18 cellular contexts compared by ENCODE assay signal in genomic region chr6:27758471-27758870, GRCh38.
DNase-seq lines count a peak whose midpoint lies in the region; ATAC-seq, FAIRE-seq and TF ChIP-seq lines count a peak whose summit lies in the region.
"Had no signal": no experiment of that assay in that cellular context is flagged by ENCODE, and none has a peak within 500 bp of the region (broad histone marks: within the 10 kb centered on the region; RNA-seq: fewer than 3 reads in every experiment).

No MANE protein-coding gene starts in this region.

- DNase-seq in CD4-positive, CD25-positive, alpha-beta regulatory T cell: no peak
- no peak for DNase-seq in GM23248
- DNase-seq in activated naive CD8-positive, alpha-beta T cell treated with anti-CD3 and anti-CD28 coated beads, Interleukin-2, amount 10 ng/mL, durations not matched to agents 7 days and 5 days: no peak
- DNase-seq in naive thymus-derived CD4-positive, alpha-beta T cell: no peak
- no peak for DNase-seq in HuH-7 (ENCODE audit: low spot score)
- no peak for DNase-seq in NCI-H1436 treated with DMSO at 0.1 percent for 48 hours (lab: John Stamatoyannopoulos, UW)
- DNase-seq in mucosa of gallbladder (ENCODE audit: low spot score): no peak
- no peak for DNase-seq in GM12892 (ENCODE audit: insufficient read length)
- DNase-seq: caudate nucleus, foreskin melanocyte, Kasumi-1, mesenchymal stem cell, NCI-H1694 had no signal

- no peaks in the 10 kb centered on the region for H3K36me3 Mint-ChIP-seq in CD4-positive, CD25-positive, alpha-beta regulatory T cell
- no peaks in the 10 kb centered on the region for H3K36me3 Mint-ChIP-seq in activated naive CD8-positive, alpha-beta T cell treated with anti-CD3 and anti-CD28 coated beads, Interleukin-2, amount 10 ng/mL, durations not matched to agents 7 days and 5 days
- peaks cover 0 to 3% (median 0%) of the 10 kb centered on the region in 5 donors for H3K36me3 Mint-ChIP-seq in naive thymus-derived CD4-positive, alpha-beta T cell
- H3K36me3 Mint-ChIP-seq: stimulated activated memory B cell treated with anti-CD40 and anti-IgM and Interleukin-4, amounts not matched to agents 10 μg/mL and 1 μg/mL and 100 μg/mL, for 72 hours had no signal

- in situ Hi-C loops in GM23248 (cut with MboI): loop anchor here (10.0 kb wide), 1 partner anchor 574 kb away; no protein-coding TSS in a partner anchor

- H4K20me1 ChIP-seq in GM23248 (ENCODE audit: insufficient read depth): no peaks in the 10 kb centered on the region

- POLR2A ChIA-PET in activated naive CD8-positive, alpha-beta T cell treated with anti-CD3 and anti-CD28 coated beads, Interleukin-2, amount 10 ng/mL, durations not matched to agents 7 days and 5 days (lab: Charles Lee): no interaction called here
- POLR2A ChIA-PET in naive thymus-derived CD4-positive, alpha-beta T cell (lab: Charles Lee): interaction anchor here (0.6 to 1.5 kb wide), 6 partner anchors 51 to 1079 kb away, joined by 3 to 4 read pairs (median 3); a partner anchor contains a TSS

- no peak overlapping the region for H3K9ac ChIP-seq in GM23248

- 28 to 32% methylated on average over 10 of the region's 10 CpGs for WGBS in GM23248 (ENCODE audit: low coverage in 1 of 2, low lambda C conversion rate in 2 of 2, missing lambda C conversion rate in 2 of 2), 2 experiments

- peak overlapping the region; percentile 32 to 90 (median 86) for H3K4me3 Mint-ChIP-seq in CD4-positive, CD25-positive, alpha-beta regulatory T cell
- H3K4me3 Mint-ChIP-seq in activated naive CD8-positive, alpha-beta T cell treated with anti-CD3 and anti-CD28 coated beads, Interleukin-2, amount 10 ng/mL, durations not matched to agents 7 days and 5 days: peak overlapping the region; percentile 86
- peak overlapping the region; percentile 78 to 91 (median 84) for H3K4me3 Mint-ChIP-seq in naive thymus-derived CD4-positive, alpha-beta T cell
- H3K4me3 Mint-ChIP-seq: stimulated activated memory B cell treated with anti-CD40 and anti-IgM and Interleukin-4, amounts not matched to agents 10 μg/mL and 1 μg/mL and 100 μg/mL, for 72 hours had no signal

- H3K4me1 ChIP-seq in CD4-positive, CD25-positive, alpha-beta regulatory T cell (ENCODE audit: control insufficient read depth, insufficient read depth, low read length, poor library complexity, severe bottlenecking): peaks cover 21% of the 10 kb centered on the region
- no peaks in the 10 kb centered on the region for H3K4me1 ChIP-seq in GM23248 (ENCODE audit: insufficient read depth)
- H3K4me1 ChIP-seq in naive thymus-derived CD4-positive, alpha-beta T cell (ENCODE audit: control insufficient read depth in 2 of 2, insufficient read depth in 2 of 2, low read length in 2 of 2): peaks cover 6 to 20% of the 10 kb centered on the region in 2 donors
- H3K4me1 ChIP-seq: SJSA1 had no signal

- H3K79me2 ChIP-seq in GM23248 (ENCODE audit: insufficient read depth): no peaks in the 10 kb centered on the region

- CTCF ChIA-PET in naive thymus-derived CD4-positive, alpha-beta T cell (lab: Charles Lee): interaction anchor here (1.1 to 3.4 kb wide), 2 partner anchors 10 to 36 kb away, joined by 3 to 10 read pairs; no protein-coding TSS in a partner anchor

- FAIRE-seq in GM12892 (lab: Jason Lieb, UNC): no peak
- FAIRE-seq: endometrium, TTC549, urothelium cell line had no signal

- H2AFZ ChIP-seq in GM23248: peak overlapping the region; percentile 44

- H3K36me3 ChIP-seq in CD4-positive, CD25-positive, alpha-beta regulatory T cell (ENCODE audit: control insufficient read depth, insufficient read depth, low read length): no peaks in the 10 kb centered on the region
- no peaks in the 10 kb centered on the region for H3K36me3 ChIP-seq in GM23248 (ENCODE audit: low read depth)
- H3K36me3 ChIP-seq in naive thymus-derived CD4-positive, alpha-beta T cell (ENCODE audit: control insufficient read depth in 2 of 3, insufficient read depth in 3 of 3, low read length in 3 of 3): no peaks in the 10 kb centered on the region
- H3K36me3 ChIP-seq: SJSA1 had no signal

- ATAC-seq in CD4-positive, CD25-positive, alpha-beta regulatory T cell (ENCODE audit: low read depth in 2 of 2): no peak
- no peak for ATAC-seq in activated naive CD8-positive, alpha-beta T cell treated with anti-CD3 and anti-CD28 coated beads, Interleukin-2, amount 10 ng/mL, durations not matched to agents 7 days and 5 days (ENCODE audit: low read depth)
- ATAC-seq in naive thymus-derived CD4-positive, alpha-beta T cell: no peak
- ATAC-seq: stimulated activated memory B cell treated with anti-CD40 and anti-IgM and Interleukin-4, amounts not matched to agents 10 μg/mL and 1 μg/mL and 100 μg/mL, for 72 hours had no signal

- peaks cover 8 to 29% (median 21%) of the 10 kb centered on the region in 4 donors for H3K4me1 Mint-ChIP-seq in CD4-positive, CD25-positive, alpha-beta regulatory T cell
- H3K4me1 Mint-ChIP-seq in activated naive CD8-positive, alpha-beta T cell treated with anti-CD3 and anti-CD28 coated beads, Interleukin-2, amount 10 ng/mL, durations not matched to agents 7 days and 5 days: peaks cover 30% of the 10 kb centered on the region
- peaks cover 17 to 55% (median 37%) of the 10 kb centered on the region in 7 donors for H3K4me1 Mint-ChIP-seq in naive thymus-derived CD4-positive, alpha-beta T cell

- no peaks in the 10 kb centered on the region; the same call in 1 of the 2 replicates for H3F3A ChIP-seq in GM23248 (ENCODE audit: insufficient read depth)

- H3K27me3 Mint-ChIP-seq in CD4-positive, CD25-positive, alpha-beta regulatory T cell: peaks cover 29% of the 10 kb centered on the region
- H3K27me3 Mint-ChIP-seq in activated naive CD8-positive, alpha-beta T cell treated with anti-CD3 and anti-CD28 coated beads, Interleukin-2, amount 10 ng/mL, durations not matched to agents 7 days and 5 days: no peaks in the 10 kb centered on the region
- peaks cover 0 to 2% (median 0%) of the 10 kb centered on the region in 5 donors for H3K27me3 Mint-ChIP-seq in naive thymus-derived CD4-positive, alpha-beta T cell

- intact Hi-C loops in naive thymus-derived CD4-positive, alpha-beta T cell (cut with micrococcal nuclease): loop anchor here in 1 of 2 donors (10.0 kb wide), 2 partner anchors 1474 to 1734 kb away; a partner anchor contains a TSS

- H3K4me2 ChIP-seq in GM23248 (ENCODE audit: unreplicated experiment): no peak overlapping the region

- no peaks in the 10 kb centered on the region for H3K27me3 ChIP-seq in CD4-positive, CD25-positive, alpha-beta regulatory T cell (ENCODE audit: control insufficient read depth, insufficient read depth, low read length)
- H3K27me3 ChIP-seq in GM23248 (replicated peaks; ENCODE audit: insufficient read depth): no peaks in the 10 kb centered on the region
- H3K27me3 ChIP-seq in naive thymus-derived CD4-positive, alpha-beta T cell (ENCODE audit: control insufficient read depth in 2 of 2, insufficient read depth in 2 of 2, low read length in 2 of 2): no peaks in the 10 kb centered on the region
- H3K27me3 ChIP-seq: SJSA1 had no signal

- H3K4me3 ChIP-seq in CD4-positive, CD25-positive, alpha-beta regulatory T cell (ENCODE audit: low read depth, low read length): no peak overlapping the region
- H3K4me3 ChIP-seq in GM23248: no peak overlapping the region
- H3K4me3 ChIP-seq in naive thymus-derived CD4-positive, alpha-beta T cell (ENCODE audit: low read length): no peak overlapping the region
- H3K4me3 ChIP-seq: SJSA1 had no signal

- TF ChIP-seq POLR2A in GM12892 (IDR thresholded peaks at IDR 0.05; ENCODE audit: low read depth, low read length): no peak

- no peak overlapping the region for H3K27ac Mint-ChIP-seq in CD4-positive, CD25-positive, alpha-beta regulatory T cell
- H3K27ac Mint-ChIP-seq in activated naive CD8-positive, alpha-beta T cell treated with anti-CD3 and anti-CD28 coated beads, Interleukin-2, amount 10 ng/mL, durations not matched to agents 7 days and 5 days: no peak overlapping the region
- H3K27ac Mint-ChIP-seq in naive thymus-derived CD4-positive, alpha-beta T cell: peak overlapping the region in 3 of 9 donors; percentile 80 to 85 (median 85)

- no peaks in the 10 kb centered on the region for H3K9me3 ChIP-seq in CD4-positive, CD25-positive, alpha-beta regulatory T cell (ENCODE audit: control insufficient read depth in 2 of 2, low read length in 2 of 2)
- H3K9me3 ChIP-seq in GM23248 (ENCODE audit: low read depth): no peaks in the 10 kb centered on the region
- H3K9me3 ChIP-seq in naive thymus-derived CD4-positive, alpha-beta T cell (ENCODE audit: control insufficient read depth in 2 of 3, low read length in 3 of 3): no peaks in the 10 kb centered on the region
- H3K9me3 ChIP-seq: SJSA1 had no signal

- H3K9me3 Mint-ChIP-seq in CD4-positive, CD25-positive, alpha-beta regulatory T cell: peaks cover 0 to 2% (median 0%) of the 10 kb centered on the region in 7 donors
- H3K9me3 Mint-ChIP-seq in activated naive CD8-positive, alpha-beta T cell treated with anti-CD3 and anti-CD28 coated beads, Interleukin-2, amount 10 ng/mL, durations not matched to agents 7 days and 5 days: no peaks in the 10 kb centered on the region
- peaks cover 0 to 7% (median 0%) of the 10 kb centered on the region in 11 donors for H3K9me3 Mint-ChIP-seq in naive thymus-derived CD4-positive, alpha-beta T cell
- H3K9me3 Mint-ChIP-seq: stimulated activated memory B cell treated with anti-CD40 and anti-IgM and Interleukin-4, amounts not matched to agents 10 μg/mL and 1 μg/mL and 100 μg/mL, for 72 hours had no signal

- no peak overlapping the region for H3K27ac ChIP-seq in CD4-positive, CD25-positive, alpha-beta regulatory T cell (ENCODE audit: insufficient read depth, low read length, poor library complexity, severe bottlenecking)
- H3K27ac ChIP-seq in GM23248: no peak overlapping the region
- no peak overlapping the region for H3K27ac ChIP-seq in naive thymus-derived CD4-positive, alpha-beta T cell (ENCODE audit: low read depth, low read length)
- H3K27ac ChIP-seq: SJSA1 had no signal

- no peaks in the 10 kb centered on the region for H3K9me2 ChIP-seq in GM23248 (ENCODE audit: insufficient read depth)
